1 cellular context compared by ENCODE assay signal in the genomic region with DNA sequence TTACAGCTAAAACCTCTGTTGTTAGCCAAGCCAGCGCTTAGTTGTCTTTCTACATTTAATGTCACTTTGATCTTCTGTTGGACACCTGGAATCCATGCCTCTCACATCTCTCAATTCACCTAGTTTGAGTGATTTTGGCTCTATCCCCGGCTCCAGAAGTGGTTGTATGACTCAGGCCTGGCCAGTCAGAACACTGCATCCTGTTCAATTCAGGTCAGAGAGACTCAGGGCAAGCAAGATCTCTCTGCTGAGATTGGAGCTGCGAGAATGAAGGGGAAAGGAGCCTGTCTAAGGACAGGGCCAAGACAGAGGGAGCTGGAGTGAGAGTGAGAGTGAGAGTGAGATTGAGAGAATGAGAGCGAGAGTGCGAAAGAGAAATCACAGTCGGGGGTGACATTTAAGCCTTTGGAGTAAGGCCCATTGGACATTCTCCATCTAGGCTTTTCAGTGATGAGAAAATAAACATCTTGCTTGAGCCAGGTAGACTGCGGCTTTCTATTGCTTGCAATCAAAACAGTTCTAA.
TF ChIP-seq lines count a peak whose summit lies in the region.

No MANE protein-coding gene starts in this region.

TF ChIP-seq in SK-N-SH treated with all-trans-retinoic acid at 6 μM for 48 hours, 23 proteins besides CTCF, POLR2A, EP300 and RAD21 (continued from another document):
- TF ChIP-seq, protein P1, sequence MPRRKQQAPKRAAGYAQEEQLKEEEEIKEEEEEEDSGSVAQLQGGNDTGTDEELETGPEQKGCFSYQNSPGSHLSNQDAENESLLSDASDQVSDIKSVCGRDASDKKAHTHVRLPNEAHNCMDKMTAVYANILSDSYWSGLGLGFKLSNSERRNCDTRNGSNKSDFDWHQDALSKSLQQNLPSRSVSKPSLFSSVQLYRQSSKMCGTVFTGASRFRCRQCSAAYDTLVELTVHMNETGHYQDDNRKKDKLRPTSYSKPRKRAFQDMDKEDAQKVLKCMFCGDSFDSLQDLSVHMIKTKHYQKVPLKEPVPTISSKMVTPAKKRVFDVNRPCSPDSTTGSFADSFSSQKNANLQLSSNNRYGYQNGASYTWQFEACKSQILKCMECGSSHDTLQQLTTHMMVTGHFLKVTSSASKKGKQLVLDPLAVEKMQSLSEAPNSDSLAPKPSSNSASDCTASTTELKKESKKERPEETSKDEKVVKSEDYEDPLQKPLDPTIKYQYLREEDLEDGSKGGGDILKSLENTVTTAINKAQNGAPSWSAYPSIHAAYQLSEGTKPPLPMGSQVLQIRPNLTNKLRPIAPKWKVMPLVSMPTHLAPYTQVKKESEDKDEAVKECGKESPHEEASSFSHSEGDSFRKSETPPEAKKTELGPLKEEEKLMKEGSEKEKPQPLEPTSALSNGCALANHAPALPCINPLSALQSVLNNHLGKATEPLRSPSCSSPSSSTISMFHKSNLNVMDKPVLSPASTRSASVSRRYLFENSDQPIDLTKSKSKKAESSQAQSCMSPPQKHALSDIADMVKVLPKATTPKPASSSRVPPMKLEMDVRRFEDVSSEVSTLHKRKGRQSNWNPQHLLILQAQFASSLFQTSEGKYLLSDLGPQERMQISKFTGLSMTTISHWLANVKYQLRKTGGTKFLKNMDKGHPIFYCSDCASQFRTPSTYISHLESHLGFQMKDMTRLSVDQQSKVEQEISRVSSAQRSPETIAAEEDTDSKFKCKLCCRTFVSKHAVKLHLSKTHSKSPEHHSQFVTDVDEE (CRISPR knock-in tag; IDR thresholded peaks at IDR 0.05), result no peak
- TF ChIP-seq ZC3H10 (CRISPR knock-in tag; IDR thresholded peaks at IDR 0.05) (no peak), PPARA (CRISPR knock-in tag; IDR thresholded peaks at IDR 0.05; ENCODE audit: borderline replicate concordance) (no peak), ZFP30 (CRISPR knock-in tag; IDR thresholded peaks at IDR 0.05) (no peak), ZNF70 (CRISPR knock-in tag; IDR thresholded peaks at IDR 0.05) (no peak), CSDC2 (CRISPR knock-in tag; IDR thresholded peaks at IDR 0.05) (no peak), ESRRG (CRISPR knock-in tag; IDR thresholded peaks at IDR 0.05) (no peak)
